Comparison of ENCODE assay signal across 1 cellular context in the genomic region with DNA sequence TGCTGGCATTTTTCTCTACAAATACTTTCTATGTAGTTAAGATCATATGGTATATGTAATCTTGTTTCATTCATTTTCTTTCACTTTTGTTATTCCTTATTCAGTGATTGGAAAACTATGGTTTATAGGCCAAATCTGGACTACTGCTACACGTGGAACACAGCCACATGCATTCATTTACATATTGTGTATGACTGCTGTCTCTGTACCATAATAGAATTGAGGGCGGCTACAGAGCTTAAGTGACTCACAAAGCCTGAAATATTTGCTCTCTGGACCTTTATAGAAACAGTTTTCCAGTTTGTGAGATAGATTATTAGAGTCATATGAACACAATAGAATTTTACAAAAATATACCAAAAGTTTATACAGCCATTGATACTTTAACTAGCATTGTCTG.
TF ChIP-seq lines count a peak whose summit lies in the region.

No MANE protein-coding gene starts in this region.

TF ChIP-seq in IMR-90, 13 proteins besides CTCF, POLR2A, EP300 and RAD21 (continued from another document):
- TF ChIP-seq BHLHE40 (IDR thresholded peaks at IDR 0.05; ENCODE audit: low read depth, low read length) (no peak), RCOR1 (IDR thresholded peaks at IDR 0.05; ENCODE audit: insufficient replicate concordance, low read length) (no peak), SMC3 (IDR thresholded peaks at IDR 0.05; ENCODE audit: low read depth, low read length) (no peak), CHD1 (IDR thresholded peaks at IDR 0.05; ENCODE audit: low read depth, low read length) (no peak), ELK1 (IDR thresholded peaks at IDR 0.05; ENCODE audit: borderline replicate concordance, low read depth, low read length) (no peak), NFE2L2 (IDR thresholded peaks at IDR 0.05; ENCODE audit: low read depth, low read length) (no peak), MXI1 (IDR thresholded peaks at IDR 0.05; ENCODE audit: borderline replicate concordance, low read depth, low read length) (no peak), MAFK (IDR thresholded peaks at IDR 0.05; ENCODE audit: low read depth, low read length) (no peak), CEBPB (IDR thresholded peaks at IDR 0.05; ENCODE audit: low read depth, low read length) (no peak)
